In genomic region chr22:42877597-42878340, GRCh38 we compare ENCODE assay signal across 1 cellular context.
TF ChIP-seq lines count a peak whose summit lies in the region.

No MANE protein-coding gene starts in this region.

TF ChIP-seq in GM12878, 131 proteins besides CTCF, POLR2A, EP300 and RAD21 (continued from another document):
- TF ChIP-seq MYC (IDR thresholded peaks at IDR 0.05; ENCODE audit: insufficient read depth, insufficient read length, insufficient replicate concordance, low read length, severe bottlenecking) = no peak
- no peak for TF ChIP-seq CUX1 (IDR thresholded peaks at IDR 0.05; ENCODE audit: insufficient replicate concordance, low read depth, low read length)
- TF ChIP-seq ZNF274 (IDR thresholded peaks at IDR 0.05; ENCODE audit: insufficient read depth, insufficient read length) = no peak
- no peak for TF ChIP-seq DPF2 (IDR thresholded peaks at IDR 0.05)
- TF ChIP-seq YBX1 (IDR thresholded peaks at IDR 0.05) = no peak
- no peak for TF ChIP-seq ZNF592 (IDR thresholded peaks at IDR 0.05)
- no peak for TF ChIP-seq POLR2AphosphoS5 (IDR thresholded peaks at IDR 0.05; ENCODE audit: low read length)
- no peak for TF ChIP-seq STAT1 (conservative IDR thresholded peaks at IDR 0.05)
